ENCODE assay signal across 8 cellular contexts in the genomic region with DNA sequence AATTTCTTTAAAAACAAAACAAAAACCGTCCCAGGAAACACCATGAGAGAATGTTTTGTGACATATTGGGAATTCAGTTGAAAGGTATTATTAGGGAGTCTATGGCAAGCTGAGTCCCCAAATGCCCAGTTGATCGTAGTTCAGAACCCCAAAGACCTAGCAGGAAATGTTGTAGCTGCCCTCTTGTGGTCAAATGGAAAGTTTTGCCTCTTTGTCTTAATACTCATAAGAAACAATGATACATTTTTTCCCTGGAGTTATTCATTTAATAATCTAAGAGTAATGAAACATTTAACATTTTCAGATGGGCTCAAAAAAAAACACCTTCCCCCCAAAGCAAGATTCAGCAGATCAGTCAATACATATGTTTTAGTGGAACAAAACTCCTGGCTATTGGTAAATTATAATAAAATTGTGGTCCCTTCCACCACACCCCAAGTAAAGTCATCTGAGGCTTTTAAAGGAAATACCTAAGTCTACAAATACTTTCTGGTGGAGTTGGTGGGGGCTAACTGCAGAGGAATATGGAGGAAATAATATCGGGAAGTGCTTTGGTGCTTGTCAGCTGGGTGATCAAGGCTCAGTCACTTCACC. TPM values are rescaled to one million over a fixed set of nuclear protein-coding genes. Genes with fewer than 3 reads are reported as not detected.
DNase-seq lines count a peak whose midpoint lies in the region; ATAC-seq lines count a peak whose summit lies in the region.

No MANE protein-coding gene starts in this region.

- DNase-seq in G401 (ENCODE audit: low spot score): peak; percentile 32
- peak; percentile 32 for DNase-seq in NT2/D1 (ENCODE audit: low read depth, low spot score)
- peak; percentile 67 for DNase-seq in dedifferentiated amniotic fluid mesenchymal stem cell (ENCODE audit: extremely low spot score)
- peak; percentile 72 for DNase-seq in myocyte (ENCODE audit: low read depth)
- no peak for DNase-seq in activated CD4-positive, CD25-positive, alpha-beta regulatory T cell treated with anti-CD3 and anti-CD28 coated beads, Interleukin-2, amount 50 U/mL, for 72 hours
- DNase-seq in NCI-H2029 treated with DMSO at 0.1 percent for 48 hours (lab: John Stamatoyannopoulos, UW): no peak

- H3K27me3 ChIP-seq in NT2/D1 (ENCODE audit: insufficient read depth, insufficient read length): no peaks in the 10 kb centered on the region

- ATAC-seq in HG02678 (IDR thresholded peaks at IDR 0.05; ENCODE audit: unreplicated experiment) (peak; percentile 47), GM18520 (IDR thresholded peaks at IDR 0.05; ENCODE audit: unreplicated experiment) (no peak)

- H3K4me1 ChIP-seq in NT2/D1 (ENCODE audit: insufficient read depth, insufficient read length): no peaks in the 10 kb centered on the region

- no peak overlapping the region for H3K9ac ChIP-seq in NT2/D1 (ENCODE audit: insufficient read length, low read depth)

- in situ Hi-C loops in G401 (cut with HindIII; ENCODE audit: low sequenced_read_pairs): loop anchor here (10.0 kb wide), 1 partner anchor 247 kb away; no protein-coding TSS in a partner anchor

- H3K4me3 ChIP-seq in NT2/D1 (ENCODE audit: insufficient read length, low read depth): no peak overlapping the region

- H3K9me3 ChIP-seq in NT2/D1 (ENCODE audit: insufficient read depth, low read length): no peaks in the 10 kb centered on the region

- H3K36me3 ChIP-seq in NT2/D1 (ENCODE audit: insufficient read depth, insufficient read length, low read length): no peaks in the 10 kb centered on the region

RNA-seq across cellular contexts. Expression of a gene that starts 37.8 kb away (rescaled TPM):
- total RNA-seq in G401 (2014; rRNA removed; shearing (Covaris generic)): 0.18 TPM in 1 of 2 replicates, not detected in the other
- 5.1 and 12.7 TPM in 2 replicates for total RNA-seq in myocyte
- 137 TPM for polyA plus RNA-seq in myocyte (2012)

Comparison
In these comparisons a context has a peak if more than half of its experiments do, and no peak if none do; other contexts are left out.
1. DNase-seq: peak in G401 (single experiment), NT2/D1 (single experiment), dedifferentiated amniotic fluid mesenchymal stem cell (single experiment) and myocyte (single experiment); none in activated CD4-positive, CD25-positive, alpha-beta regulatory T cell treated with anti-CD3 and anti-CD28 coated beads, Interleukin-2, amount 50 U/mL, for 72 hours (single experiment) and NCI-H2029 treated with DMSO at 0.1 percent for 48 hours (single experiment).